Comparison of ENCODE assay signal across 1 cellular context in genomic region chr16:14649816-14650215, GRCh38.
TF ChIP-seq lines count a peak whose summit lies in the region.

No MANE protein-coding gene starts in this region.

TF ChIP-seq in HepG2, 621 proteins besides CTCF, POLR2A, EP300 and RAD21:
- TF ChIP-seq ZNF30 (CRISPR knock-in tag; IDR thresholded peaks at IDR 0.05), result 0 out of 2 replicates have a peak, but pooled peaks have one; percentile 25
- TF ChIP-seq ZBTB4 (CRISPR knock-in tag; IDR thresholded peaks at IDR 0.05; ENCODE audit: borderline replicate concordance), result no peak
